Comparison of ENCODE assay signal across 13 cellular contexts in the genomic region with DNA sequence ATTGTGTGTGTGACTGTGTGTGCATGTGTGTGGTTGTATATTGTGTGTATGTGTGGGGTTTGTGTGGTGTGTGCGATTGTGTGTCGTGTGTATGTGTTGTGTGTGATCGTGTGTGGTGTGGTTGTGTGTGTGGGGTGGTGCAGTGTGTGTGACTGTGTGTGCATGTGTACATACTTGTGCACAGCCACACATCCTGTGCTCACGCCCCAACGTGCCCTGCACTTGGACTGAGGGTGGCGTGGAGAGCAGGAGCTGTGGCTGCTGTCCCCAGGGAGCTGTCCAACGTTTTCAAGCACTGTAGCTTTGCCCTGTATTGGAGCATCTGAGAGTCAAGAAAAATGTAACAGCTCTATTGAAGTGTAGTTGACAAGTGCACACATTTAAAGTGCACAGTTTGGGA.
DNase-seq lines count a peak whose midpoint lies in the region; ATAC-seq and TF ChIP-seq lines count a peak whose summit lies in the region.
"Had no signal": no experiment of that assay in that cellular context is flagged by ENCODE, and none has a peak within 500 bp of the region (broad histone marks: within the 10 kb centered on the region; RNA-seq: fewer than 3 reads in every experiment).

No MANE protein-coding gene starts in this region.

- TF ChIP-seq CTCF in fibroblast of villous mesenchyme (IDR thresholded peaks at IDR 0.05; ENCODE audit: insufficient read depth, low read depth, low read length), result no peak

- H3K4me1 Mint-ChIP-seq in stimulated activated effector memory CD8-positive, alpha-beta T cell treated with anti-CD3 and anti-CD28 coated beads, Interleukin-12 subunit alpha, Interleukin-12 subunit beta, amount 100 ng/mL, for 72 hours, result peaks cover 20% of the 10 kb centered on the region
- H3K4me1 Mint-ChIP-seq: neural crest cell had no signal

- no peak overlapping the region for H3K4me3 ChIP-seq in fibroblast of villous mesenchyme (ENCODE audit: low read depth, low read length)

- H3K27ac Mint-ChIP-seq in activated naive CD4-positive, alpha-beta T cell treated with anti-CD3 and anti-CD28 coated beads, Interleukin-2, amount 50 U/mL, for 72 hours, result no peak overlapping the region
- no peak overlapping the region for H3K27ac Mint-ChIP-seq in stimulated activated effector memory CD8-positive, alpha-beta T cell treated with anti-CD3 and anti-CD28 coated beads, Interleukin-12 subunit alpha, Interleukin-12 subunit beta, amount 100 ng/mL, for 72 hours
- H3K27ac Mint-ChIP-seq: stimulated activated naive CD8-positive, alpha-beta T cell treated with anti-CD3 and anti-CD28 coated beads, Interleukin-15, Interleukin-2, amounts not matched to agents 100 ng/mL and 50 ng/mL, for 24 hours had no signal

- H3K4me3 Mint-ChIP-seq in stimulated activated effector memory CD8-positive, alpha-beta T cell treated with anti-CD3 and anti-CD28 coated beads, Interleukin-12 subunit alpha, Interleukin-12 subunit beta, amount 100 ng/mL, for 72 hours, result no peak overlapping the region
- H3K4me3 Mint-ChIP-seq: neural crest cell; stimulated activated naive CD8-positive, alpha-beta T cell treated with anti-CD3 and anti-CD28 coated beads, Interleukin-15, Interleukin-2, amounts not matched to agents 100 ng/mL and 50 ng/mL, for 24 hours had no signal

- peak in 1 of 2 donors; percentile 10 for DNase-seq in activated naive CD4-positive, alpha-beta T cell treated with anti-CD3 and anti-CD28 coated beads, Interleukin-2, amount 50 U/mL, for 72 hours (ENCODE audit: low spot score in 2 of 2)
- DNase-seq in activated naive CD4-positive, alpha-beta T cell (lab: John Stamatoyannopoulos, UW), result no peak
- DNase-seq in SK-N-DZ (ENCODE audit: low spot score), result peak; percentile 22
- peak; percentile 3 for DNase-seq in fibroblast of villous mesenchyme (ENCODE audit: low read depth)
- DNase-seq in stimulated activated effector memory CD8-positive, alpha-beta T cell treated with anti-CD3 and anti-CD28 coated beads, Interleukin-12 subunit alpha, Interleukin-12 subunit beta, amount 100 ng/mL, for 72 hours (ENCODE audit: low spot score in 2 of 2), result no peak
- DNase-seq in OCI-M1 (lab: John Stamatoyannopoulos, UW), result no peak
- DNase-seq: anterior cingulate cortex, Kasumi-1, Right ventricle myocardium superior had no signal

- ATAC-seq in activated naive CD4-positive, alpha-beta T cell treated with anti-CD3 and anti-CD28 coated beads, Interleukin-2, amount 50 U/mL, for 72 hours, result peak; percentile 29 to 47
- peak; percentile 78 for ATAC-seq in stimulated activated effector memory CD8-positive, alpha-beta T cell treated with anti-CD3 and anti-CD28 coated beads, Interleukin-12 subunit alpha, Interleukin-12 subunit beta, amount 100 ng/mL, for 72 hours
- ATAC-seq in GM18867 (IDR thresholded peaks at IDR 0.05; ENCODE audit: unreplicated experiment) (no peak), GM21529 (IDR thresholded peaks at IDR 0.05; ENCODE audit: unreplicated experiment) (no peak)

- peaks cover under 1 to 3% of the 10 kb centered on the region in 2 donors for H3K9me3 Mint-ChIP-seq in activated naive CD4-positive, alpha-beta T cell treated with anti-CD3 and anti-CD28 coated beads, Interleukin-2, amount 50 U/mL, for 72 hours
- H3K9me3 Mint-ChIP-seq in stimulated activated effector memory CD8-positive, alpha-beta T cell treated with anti-CD3 and anti-CD28 coated beads, Interleukin-12 subunit alpha, Interleukin-12 subunit beta, amount 100 ng/mL, for 72 hours, result peaks cover under 1% of the 10 kb centered on the region

- H3K36me3 Mint-ChIP-seq in activated naive CD4-positive, alpha-beta T cell treated with anti-CD3 and anti-CD28 coated beads, Interleukin-2, amount 50 U/mL, for 72 hours, result peaks cover 0 to 5% of the 10 kb centered on the region in 2 donors
- no peaks in the 10 kb centered on the region for H3K36me3 Mint-ChIP-seq in stimulated activated effector memory CD8-positive, alpha-beta T cell treated with anti-CD3 and anti-CD28 coated beads, Interleukin-12 subunit alpha, Interleukin-12 subunit beta, amount 100 ng/mL, for 72 hours

Comparison
In these comparisons a context has a peak if more than half of its experiments do, and no peak if none do; other contexts are left out.
1. ATAC-seq: peak in activated naive CD4-positive, alpha-beta T cell treated with anti-CD3 and anti-CD28 coated beads, Interleukin-2, amount 50 U/mL, for 72 hours (2 of 2) and stimulated activated effector memory CD8-positive, alpha-beta T cell treated with anti-CD3 and anti-CD28 coated beads, Interleukin-12 subunit alpha, Interleukin-12 subunit beta, amount 100 ng/mL, for 72 hours (single experiment); none in GM18867 (single experiment) and GM21529 (single experiment).
2. DNase-seq: peak in SK-N-DZ (single experiment) and fibroblast of villous mesenchyme (single experiment); none in activated naive CD4-positive, alpha-beta T cell (0 of 4), stimulated activated effector memory CD8-positive, alpha-beta T cell treated with anti-CD3 and anti-CD28 coated beads, Interleukin-12 subunit alpha, Interleukin-12 subunit beta, amount 100 ng/mL, for 72 hours (0 of 2) and OCI-M1 (single experiment).